ENCODE assay signal across 1 cellular context in genomic region chr16:53061701-53062159, GRCh38.
TF ChIP-seq lines count a peak whose summit lies in the region.

No MANE protein-coding gene starts in this region.

TF ChIP-seq in SK-N-SH, 30 proteins besides CTCF, POLR2A, EP300 and RAD21 (continued from another document):
- TF ChIP-seq TCF12 (IDR thresholded peaks at IDR 0.05) (no peak), MXI1 (IDR thresholded peaks at IDR 0.05; ENCODE audit: low read depth, low read length) (no peak), FOSL2 (IDR thresholded peaks at IDR 0.05; ENCODE audit: borderline replicate concordance, low read depth) (no peak), RXRA (IDR thresholded peaks at IDR 0.05; ENCODE audit: borderline replicate concordance, low read depth) (no peak), YY1 (IDR thresholded peaks at IDR 0.05; ENCODE audit: low read depth) (no peak), SIN3A (IDR thresholded peaks at IDR 0.05; ENCODE audit: borderline replicate concordance, low read depth, low read length) (no peak), IRF3 (IDR thresholded peaks at IDR 0.05; ENCODE audit: low read depth, low read length) (no peak), POLR2AphosphoS5 (IDR thresholded peaks at IDR 0.05; ENCODE audit: low read depth, low read length) (no peak), PBX3 (IDR thresholded peaks at IDR 0.05) (no peak), TAF1 (IDR thresholded peaks at IDR 0.05; ENCODE audit: borderline replicate concordance, low read depth, low read length) (no peak), ELF1 (IDR thresholded peaks at IDR 0.05) (no peak), USF2 (IDR thresholded peaks at IDR 0.05; ENCODE audit: borderline replicate concordance, low read depth, low read length) (no peak), FOXM1 (IDR thresholded peaks at IDR 0.05; ENCODE audit: low read depth) (no peak), GABPA (IDR thresholded peaks at IDR 0.05; ENCODE audit: low read depth) (no peak)
- TF ChIP-seq, protein P1, sequence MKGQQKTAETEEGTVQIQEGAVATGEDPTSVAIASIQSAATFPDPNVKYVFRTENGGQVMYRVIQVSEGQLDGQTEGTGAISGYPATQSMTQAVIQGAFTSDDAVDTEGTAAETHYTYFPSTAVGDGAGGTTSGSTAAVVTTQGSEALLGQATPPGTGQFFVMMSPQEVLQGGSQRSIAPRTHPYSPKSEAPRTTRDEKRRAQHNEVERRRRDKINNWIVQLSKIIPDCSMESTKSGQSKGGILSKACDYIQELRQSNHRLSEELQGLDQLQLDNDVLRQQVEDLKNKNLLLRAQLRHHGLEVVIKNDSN (IDR thresholded peaks at IDR 0.05; ENCODE audit: borderline replicate concordance, low read depth), result no peak
TF ChIP-seq in SK-N-SH: peak in this region for 0.
